In the genomic region with DNA sequence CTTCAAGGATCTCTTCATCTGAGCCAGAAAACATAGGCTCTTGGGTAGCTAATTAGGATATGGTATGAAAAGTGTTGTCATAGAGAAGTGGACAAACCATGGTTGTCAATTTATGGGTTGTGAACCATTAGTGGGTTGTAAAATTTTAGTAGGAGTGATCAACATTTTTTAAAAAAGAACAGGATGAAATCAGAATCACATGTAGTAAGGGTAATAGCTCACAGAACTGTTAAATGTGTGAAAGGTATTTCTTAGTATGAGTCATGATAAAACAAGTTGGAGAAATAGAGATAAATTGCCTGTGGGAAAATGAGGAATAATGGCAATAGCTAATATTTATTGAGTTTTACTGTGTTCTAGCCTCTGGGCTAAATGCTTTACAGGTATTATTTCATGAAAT, we compare ENCODE assay signal across 18 cellular contexts.
A peak's percentile ranks its signal among the peaks of the same experiment; 100 is the strongest.
DNase-seq lines count a peak whose midpoint lies in the region; ATAC-seq, FAIRE-seq and TF ChIP-seq lines count a peak whose summit lies in the region.
"Had no signal": no experiment of that assay in that cellular context is flagged by ENCODE, and none has a peak within 500 bp of the region (broad histone marks: within the 10 kb centered on the region; RNA-seq: fewer than 3 reads in every experiment).

No MANE protein-coding gene starts in this region.

- H3K79me1 ChIP-seq in neuronal stem cell (ENCODE audit: low read depth, low read length) (peaks cover 4% of the 10 kb centered on the region), mesendoderm (ENCODE audit: low read length) (no peaks in the 10 kb centered on the region)

- no peak overlapping the region for H3K56ac ChIP-seq in mesendoderm (ENCODE audit: low read length)

- H2BK120ac ChIP-seq in neuronal stem cell (ENCODE audit: low read depth, low read length) (no peak overlapping the region), mesendoderm (ENCODE audit: low read depth, low read length) (no peak overlapping the region)

- no peak overlapping the region for H2BK15ac ChIP-seq in neuronal stem cell (ENCODE audit: low read length)
- no peak overlapping the region for H2BK15ac ChIP-seq in mesendoderm (replicated peaks; ENCODE audit: low read depth)

- no peak overlapping the region for H2AFZ ChIP-seq in neuronal stem cell (ENCODE audit: low read length)

- no peak overlapping the region for H4K8ac ChIP-seq in neuronal stem cell (ENCODE audit: low read depth, low read length)
- H4K8ac ChIP-seq in mesendoderm (ENCODE audit: low read depth, low read length), result no peak overlapping the region

- H3K23ac ChIP-seq in neuronal stem cell (ENCODE audit: low read depth, low read length, poor library complexity) (no peak overlapping the region), mesendoderm (ENCODE audit: low read length) (no peak overlapping the region)

- H3K27me3 ChIP-seq in neuronal stem cell (ENCODE audit: control insufficient read depth in 3 of 3, insufficient read depth in 3 of 3, low read depth in 1 of 3, low read length in 3 of 3) (no peaks in the 10 kb centered on the region), mesendoderm (ENCODE audit: insufficient read depth, low read length, poor library complexity) (no peaks in the 10 kb centered on the region)
- H3K27me3 ChIP-seq: adrenal gland, upper lobe of left lung had no signal

- H3K36me3 Mint-ChIP-seq in activated T-cell treated with anti-CD3 and anti-CD28 coated beads, Interleukin-2, amount 50 U/mL, for 72 hours (ENCODE audit: insufficient read depth in 2 of 2), result peaks cover 14 to 28% of the 10 kb centered on the region in 2 donors

- no peak for FAIRE-seq in RCC 7860 (lab: Jason Lieb, UNC)
- FAIRE-seq: H1 had no signal

- H3K4me3 ChIP-seq in retinal pigment epithelial cell (ENCODE audit: low read length), result no peak overlapping the region
- H3K4me3 ChIP-seq in neuronal stem cell (ENCODE audit: low read length in 2 of 2), result no peak overlapping the region
- no peak overlapping the region for H3K4me3 ChIP-seq in mesendoderm (ENCODE audit: low read length)
- H3K4me3 ChIP-seq: adrenal gland, upper lobe of left lung had no signal

- H3K79me2 ChIP-seq in mesendoderm (ENCODE audit: control insufficient read depth, insufficient read depth, low read length), result no peaks in the 10 kb centered on the region

- no peak overlapping the region for H2BK12ac ChIP-seq in neuronal stem cell (ENCODE audit: low read length)

- peak overlapping the region; percentile 89 for H3K27ac Mint-ChIP-seq in activated T-cell treated with anti-CD3 and anti-CD28 coated beads, Interleukin-2, amount 50 U/mL, for 72 hours

- H2BK5ac ChIP-seq in neuronal stem cell (ENCODE audit: low read length) (no peak overlapping the region), mesendoderm (ENCODE audit: low read length) (no peak overlapping the region)

- no peak overlapping the region for H4K5ac ChIP-seq in mesendoderm (ENCODE audit: low read length)

- H3K4me1 ChIP-seq in neuronal stem cell (ENCODE audit: control insufficient read depth in 2 of 2, insufficient read depth in 1 of 2, low read depth in 1 of 2, low read length in 2 of 2) (no peaks in the 10 kb centered on the region), mesendoderm (ENCODE audit: control insufficient read depth, low read depth, low read length) (no peaks in the 10 kb centered on the region)
- H3K4me1 ChIP-seq: adrenal gland, upper lobe of left lung had no signal

- peak overlapping the region; percentile 90 for H3K27ac ChIP-seq in epithelial cell of prostate
- H3K27ac ChIP-seq in neuronal stem cell (replicated peaks; ENCODE audit: low read length), result no peak overlapping the region
- H3K27ac ChIP-seq in mesendoderm (ENCODE audit: low read depth, low read length), result no peak overlapping the region
- H3K27ac ChIP-seq: adrenal gland, HL-60, upper lobe of left lung had no signal

- peaks cover 0 to 2% of the 10 kb centered on the region in 2 donors for H3K9me3 ChIP-seq in neuronal stem cell (replicated peaks in 1 of 2; ENCODE audit: control insufficient read depth in 2 of 2, insufficient read depth in 1 of 2, low read depth in 1 of 2, low read length in 2 of 2)
- H3K9me3 ChIP-seq: adrenal gland, upper lobe of left lung had no signal

- ATAC-seq in activated T-cell treated with anti-CD3 and anti-CD28 coated beads, Interleukin-2, amount 50 U/mL, for 72 hours (replicated peaks in 1 of 2), result no peak

- H3K36me3 ChIP-seq in neuronal stem cell (replicated peaks in 1 of 2; ENCODE audit: control insufficient read depth in 2 of 2, insufficient read depth in 2 of 2, low read length in 2 of 2), result peaks cover 35 to 99% of the 10 kb centered on the region in 2 donors
- peaks cover 18% of the 10 kb centered on the region for H3K36me3 ChIP-seq in mesendoderm (ENCODE audit: control insufficient read depth, insufficient read depth, low read length)

- H3K4me1 Mint-ChIP-seq in activated T-cell treated with anti-CD3 and anti-CD28 coated beads, Interleukin-2, amount 50 U/mL, for 72 hours (ENCODE audit: low read depth), result peaks cover 11% of the 10 kb centered on the region

- H3K9me3 Mint-ChIP-seq in activated T-cell treated with anti-CD3 and anti-CD28 coated beads, Interleukin-2, amount 50 U/mL, for 72 hours, result no peaks in the 10 kb centered on the region
- H3K9me3 Mint-ChIP-seq: stimulated activated naive CD8-positive, alpha-beta T cell treated with anti-CD3 and anti-CD28 coated beads, Interleukin-15, Interleukin-2, amounts not matched to agents 100 ng/mL and 50 ng/mL, for 24 hours had no signal

- H3K14ac ChIP-seq in neuronal stem cell (ENCODE audit: low read length), result no peak overlapping the region

- no peak for DNase-seq in activated T-cell treated with anti-CD3 and anti-CD28 coated beads, Interleukin-2, amount 50 U/mL, for 72 hours
- no peak for DNase-seq in activated T-cell treated with anti-CD3 and anti-CD28 coated beads, Interleukin-2, amount 50 U/mL, for 1 hour
- DNase-seq in RCC 7860 (ENCODE audit: low spot score) (peak; percentile 6), epithelial cell of prostate (ENCODE audit: low read depth, low spot score) (peak; percentile 8), retinal pigment epithelial cell (ENCODE audit: low read depth) (peak; percentile 19), NCI-H510A treated with DMSO at 0.1 percent for 48 hours (lab: John Stamatoyannopoulos, UW) (no peak), neuronal stem cell (ENCODE audit: low spot score) (no peak), mesendoderm (no peak)
- DNase-seq: adrenal gland; cerebellar nuclear complex; DND-41; NCI-H2029 treated with DMSO at 0.1 percent for 48 hours; NCI-H446; stimulated activated CD4-positive, alpha-beta T cell treated with anti-CD3 and anti-CD28 coated beads, Interleukin-1b, Interleukin-23, amount 100 ng/mL, for 48 hours; upper lobe of left lung had no signal

- no peak overlapping the region for H3K4me3 Mint-ChIP-seq in activated T-cell treated with anti-CD3 and anti-CD28 coated beads, Interleukin-2, amount 50 U/mL, for 72 hours
- H3K4me3 Mint-ChIP-seq: stimulated activated naive CD8-positive, alpha-beta T cell treated with anti-CD3 and anti-CD28 coated beads, Interleukin-15, Interleukin-2, amounts not matched to agents 100 ng/mL and 50 ng/mL, for 24 hours had no signal

- H4K91ac ChIP-seq in neuronal stem cell (ENCODE audit: low read depth, low read length, poor library complexity), result no peak overlapping the region

- H3K27me3 Mint-ChIP-seq in activated T-cell treated with anti-CD3 and anti-CD28 coated beads, Interleukin-2, amount 50 U/mL, for 72 hours (ENCODE audit: low read depth), result no peaks in the 10 kb centered on the region
- H3K27me3 Mint-ChIP-seq: stimulated activated naive CD8-positive, alpha-beta T cell treated with anti-CD3 and anti-CD28 coated beads, Interleukin-15, Interleukin-2, amounts not matched to agents 100 ng/mL and 50 ng/mL, for 24 hours had no signal

- no peak overlapping the region for H3K9ac ChIP-seq in neuronal stem cell (ENCODE audit: low read depth, low read length, poor library complexity)
- no peak overlapping the region for H3K9ac ChIP-seq in mesendoderm (ENCODE audit: low read length)

- H3K4ac ChIP-seq in neuronal stem cell (ENCODE audit: low read length) (no peak overlapping the region), mesendoderm (ENCODE audit: low read depth, low read length) (no peak overlapping the region)

- no peak overlapping the region for H3K18ac ChIP-seq in neuronal stem cell (ENCODE audit: low read length)
- no peak overlapping the region for H3K18ac ChIP-seq in mesendoderm (ENCODE audit: low read length)

- no peak overlapping the region for H2AK5ac ChIP-seq in neuronal stem cell (ENCODE audit: low read depth, low read length)
- H2AK5ac ChIP-seq in mesendoderm (ENCODE audit: low read length), result no peak overlapping the region

- H3K4me2 ChIP-seq in neuronal stem cell (ENCODE audit: insufficient read depth, low read length, poor library complexity, severe bottlenecking) (no peak overlapping the region), mesendoderm (ENCODE audit: low read length) (no peak overlapping the region)

- TF ChIP-seq CTCF in retinal pigment epithelial cell (conservative IDR thresholded peaks at IDR 0.05; ENCODE audit: low read depth, low read length), result no peak

Comparison
In these comparisons a context has a peak if more than half of its experiments do, and no peak if none do; other contexts are left out.
1. DNase-seq: peak in RCC 7860 (single experiment), epithelial cell of prostate (single experiment) and retinal pigment epithelial cell (single experiment); none in activated T-cell treated with anti-CD3 and anti-CD28 coated beads, Interleukin-2, amount 50 U/mL, for 72 hours (0 of 2), activated T-cell treated with anti-CD3 and anti-CD28 coated beads, Interleukin-2, amount 50 U/mL, for 1 hour (single experiment), NCI-H510A treated with DMSO at 0.1 percent for 48 hours (single experiment), neuronal stem cell (single experiment) and mesendoderm (single experiment).